Comparison of ENCODE assay signal across 13 cellular contexts in the genomic region with DNA sequence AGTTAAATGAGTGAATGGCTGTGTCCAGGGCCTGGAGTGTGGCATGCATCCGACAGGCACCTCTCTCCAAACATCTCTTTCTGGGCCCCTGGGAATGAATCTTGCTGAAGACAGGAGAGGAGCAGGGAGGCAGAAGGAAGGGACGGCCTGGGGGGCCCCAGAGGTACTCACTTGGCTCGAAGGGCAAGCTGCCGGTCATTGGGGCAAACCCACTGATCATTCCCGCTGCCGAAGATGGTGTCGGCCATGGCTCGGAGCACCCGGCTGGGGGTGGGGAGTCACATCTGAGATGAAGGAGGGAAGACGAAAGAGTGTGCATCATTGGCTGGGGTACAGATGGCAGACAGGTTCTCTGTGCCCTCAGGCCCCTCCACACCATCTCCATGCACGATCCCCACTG. TPM values are rescaled to one million over a fixed set of nuclear protein-coding genes. Genes with fewer than 3 reads are reported as not detected.
A peak's percentile ranks its signal among the peaks of the same experiment; 100 is the strongest.
DNase-seq lines count a peak whose midpoint lies in the region; ATAC-seq and TF ChIP-seq lines count a peak whose summit lies in the region.
"Had no signal": no experiment of that assay in that cellular context is flagged by ENCODE, and none has a peak within 500 bp of the region (broad histone marks: within the 10 kb centered on the region; RNA-seq: fewer than 3 reads in every experiment).

No MANE protein-coding gene starts in this region.

- DNase-seq in chondrocyte (ENCODE audit: low spot score) (peak; percentile 78), neural crest cell (ENCODE audit: low read depth, low spot score) (no peak), sciatic nerve (ENCODE audit: low spot score) (peak; percentile 54), epidermal melanocyte (ENCODE audit: insufficient read length, low spot score) (no peak), NCI-H2171 (lab: John Stamatoyannopoulos, UW) (no peak)
- DNase-seq in activated CD8-positive, alpha-beta memory T cell treated with anti-CD3 and anti-CD28 coated beads, Interleukin-2, amount 50 U/mL, for 48 hours = no peak
- no peak for DNase-seq in stimulated activated naive CD8-positive, alpha-beta T cell treated with anti-CD3 and anti-CD28 coated beads, Interleukin-15, Interleukin-2, amounts not matched to agents 100 U/mL and 50 U/mL, for 24 hours
- DNase-seq: ACHN; CD4-positive, CD25-positive, alpha-beta regulatory T cell; DMS53 had no signal

- H3K36me3 ChIP-seq in HEK293 (ENCODE audit: control insufficient read depth in 2 of 2, insufficient read depth in 1 of 2, low read length in 2 of 2) = no peaks in the 10 kb centered on the region

- 0 out of 2 replicates have a peak overlapping the region, but pooled peaks have one; percentile 14 for H3K27ac ChIP-seq in HEK293 (ENCODE audit: extremely low read depth, low read depth, low read length)
- H3K27ac ChIP-seq: BLaER1 treated with 17β-estradiol and CSF1 and Interleukin-3, amounts not matched to agents 10 nM and 100 nM had no signal

- TF ChIP-seq CTCF in HEK293 (tag by site-specific recombination; IDR thresholded peaks at IDR 0.05) (no peak), chondrocyte (IDR thresholded peaks at IDR 0.05) (no peak), neural crest cell (conservative IDR thresholded peaks at IDR 0.05) (no peak)

- no peak for ATAC-seq in sciatic nerve
- no peak for ATAC-seq in stimulated activated naive CD8-positive, alpha-beta T cell treated with anti-CD3 and anti-CD28 coated beads, Interleukin-15, Interleukin-2, amounts not matched to agents 100 U/mL and 50 U/mL, for 24 hours
- ATAC-seq: HCT116 had no signal

- H3K9me3 ChIP-seq in HEK293 (ENCODE audit: control insufficient read depth, insufficient read depth, low read depth, low read length) = no peaks in the 10 kb centered on the region
- H3K9me3 ChIP-seq: BLaER1 treated with 17β-estradiol and CSF1 and Interleukin-3, amounts not matched to agents 10 nM and 100 nM had no signal

- peaks cover 14% of the 10 kb centered on the region for H3K4me1 Mint-ChIP-seq in chondrocyte (ENCODE audit: low read depth)
- peaks cover 7% of the 10 kb centered on the region for H3K4me1 Mint-ChIP-seq in neural crest cell

- POLR2A ChIA-PET in HEK293 (lab: Yijun Ruan, JAX) = no interaction called here

- H3K36me3 Mint-ChIP-seq in chondrocyte (ENCODE audit: low read depth) = peaks cover 4% of the 10 kb centered on the region
- no peaks in the 10 kb centered on the region for H3K36me3 Mint-ChIP-seq in neural crest cell (ENCODE audit: low read depth)

- H3K27me3 Mint-ChIP-seq in chondrocyte (ENCODE audit: low read depth) (peaks cover 5% of the 10 kb centered on the region), neural crest cell (ENCODE audit: low read depth) (peaks cover 7% of the 10 kb centered on the region)
- H3K27me3 Mint-ChIP-seq: CD4-positive, CD25-positive, alpha-beta regulatory T cell had no signal

- H3K4me3 Mint-ChIP-seq in chondrocyte (ENCODE audit: unreplicated experiment) (no peak overlapping the region), neural crest cell (no peak overlapping the region)
- H3K4me3 Mint-ChIP-seq: CD4-positive, CD25-positive, alpha-beta regulatory T cell had no signal

- CTCF ChIA-PET in HEK293 (lab: Yijun Ruan, JAX) = interaction anchor here (0.6 to 1.0 kb wide), 2 partner anchors 19 to 44 kb away, joined by 3 read pairs; no protein-coding TSS in a partner anchor

- intact Hi-C loops in sciatic nerve (cut with DNase I) = no loop called here

- H3K9me3 Mint-ChIP-seq in chondrocyte (ENCODE audit: low read depth) (no peaks in the 10 kb centered on the region), neural crest cell (no peaks in the 10 kb centered on the region)
- H3K9me3 Mint-ChIP-seq: CD4-positive, CD25-positive, alpha-beta regulatory T cell had no signal

- no peaks in the 10 kb centered on the region for H3K4me1 ChIP-seq in HEK293 (ENCODE audit: control insufficient read depth, insufficient read depth, low read length)

- H3K4me3 ChIP-seq in HEK293 (ENCODE audit: low read depth, low read length) = no peak overlapping the region
- H3K4me3 ChIP-seq: BLaER1 treated with 17β-estradiol and CSF1 and Interleukin-3, amounts not matched to agents 10 nM and 100 nM had no signal

- no peak overlapping the region for H3K27ac Mint-ChIP-seq in chondrocyte (ENCODE audit: unreplicated experiment)
- peak overlapping the region; percentile 5 for H3K27ac Mint-ChIP-seq in neural crest cell (ENCODE audit: unreplicated experiment)

TF ChIP-seq in HEK293, 187 proteins besides CTCF, POLR2A, EP300 and RAD21:
- no peak for TF ChIP-seq ZNF433 (tag by site-specific recombination; IDR thresholded peaks at IDR 0.05; ENCODE audit: low read depth)
- TF ChIP-seq SETDB1 (IDR thresholded peaks at IDR 0.05; ENCODE audit: insufficient read length, low read length) = no peak
- TF ChIP-seq KLF1 (tag by site-specific recombination; IDR thresholded peaks at IDR 0.05) = no peak
- no peak for TF ChIP-seq BCL11B (tag by site-specific recombination; IDR thresholded peaks at IDR 0.05; ENCODE audit: low read depth)
- no peak for TF ChIP-seq ZNF580 (tag by site-specific recombination; IDR thresholded peaks at IDR 0.05)
- TF ChIP-seq ZBTB7A (tag by site-specific recombination; IDR thresholded peaks at IDR 0.05; ENCODE audit: low read depth) = no peak
- TF ChIP-seq ZNF530 (tag by site-specific recombination; IDR thresholded peaks at IDR 0.05; ENCODE audit: low read depth) = no peak
- TF ChIP-seq ZFP41 (tag by site-specific recombination; IDR thresholded peaks at IDR 0.05; ENCODE audit: borderline replicate concordance) = no peak
TF ChIP-seq in HEK293: peak in this region for 0.

RNA-seq across cellular contexts. Expression of gene RPH3AL, which starts 25.3 kb away (rescaled TPM):
- total RNA-seq in chondrocyte (3.4 to 4.1 TPM (median 4.0 TPM) in 3 replicates), neural crest cell (1.9 and 2.1 TPM in 2 replicates), sciatic nerve (19.0 TPM)

Comparison
In these comparisons a context has a peak if more than half of its experiments do, and no peak if none do; other contexts are left out.
1. DNase-seq: peak in chondrocyte (single experiment) and sciatic nerve (single experiment); none in neural crest cell (single experiment), activated CD8-positive, alpha-beta memory T cell treated with anti-CD3 and anti-CD28 coated beads, Interleukin-2, amount 50 U/mL, for 48 hours (single experiment), epidermal melanocyte (single experiment), NCI-H2171 (single experiment) and stimulated activated naive CD8-positive, alpha-beta T cell treated with anti-CD3 and anti-CD28 coated beads, Interleukin-15, Interleukin-2, amounts not matched to agents 100 U/mL and 50 U/mL, for 24 hours (single experiment).